ENCODE assay signal across 15 cellular contexts in genomic region chr7:142248-142955, GRCh38. TPM values are rescaled to one million over a fixed set of nuclear protein-coding genes. Genes with fewer than 3 reads are reported as not detected.
DNase-seq lines count a peak whose midpoint lies in the region; TF ChIP-seq lines count a peak whose summit lies in the region.
"Had no signal": no experiment of that assay in that cellular context is flagged by ENCODE, and none has a peak within 500 bp of the region (broad histone marks: within the 10 kb centered on the region; RNA-seq: fewer than 3 reads in every experiment).

No MANE protein-coding gene starts in this region.

- H2BK5ac ChIP-seq in neuronal stem cell (ENCODE audit: low read length): peak overlapping the region; percentile 61

- no peak overlapping the region for H3K4me2 ChIP-seq in neuronal stem cell (ENCODE audit: insufficient read depth, low read length, poor library complexity, severe bottlenecking)

- H4K8ac ChIP-seq in neuronal stem cell (ENCODE audit: low read depth, low read length): peak overlapping the region; percentile 31

- no peak overlapping the region for H2BK15ac ChIP-seq in neuronal stem cell (ENCODE audit: low read length)

- TF ChIP-seq CTCF in AG09319 (IDR thresholded peaks at IDR 0.05; ENCODE audit: low read depth, low read length) (no peak), glutamatergic neuron (IDR thresholded peaks at IDR 0.05; ENCODE audit: partially characterized antibody, unreplicated experiment) (no peak), GM13977 (IDR thresholded peaks at IDR 0.05; ENCODE audit: extremely low read depth, insufficient read depth, missing control alignments) (no peak)

- no peak overlapping the region for H2BK120ac ChIP-seq in neuronal stem cell (ENCODE audit: low read depth, low read length)

- peaks cover 15% of the 10 kb centered on the region for H3K4me1 Mint-ChIP-seq in glutamatergic neuron (ENCODE audit: low read depth, unreplicated experiment)

- peak overlapping the region; percentile 6 for H3K27ac Mint-ChIP-seq in glutamatergic neuron (ENCODE audit: unreplicated experiment)

- no peak overlapping the region for H2AFZ ChIP-seq in neuronal stem cell (ENCODE audit: low read length)

- peaks cover 2 to 12% of the 10 kb centered on the region in 2 donors for H3K36me3 ChIP-seq in neuronal stem cell (replicated peaks in 1 of 2; ENCODE audit: control insufficient read depth in 2 of 2, insufficient read depth in 2 of 2, low read length in 2 of 2)

- H3K9me3 ChIP-seq in neuronal stem cell (replicated peaks in 1 of 2; ENCODE audit: control insufficient read depth in 2 of 2, insufficient read depth in 1 of 2, low read depth in 1 of 2, low read length in 2 of 2): peaks cover 0 to 2% of the 10 kb centered on the region in 2 donors

- H3K23ac ChIP-seq in neuronal stem cell (ENCODE audit: low read depth, low read length, poor library complexity): no peak overlapping the region

- peaks cover 10 to 11% of the 10 kb centered on the region in 2 donors for H3K4me1 ChIP-seq in neuronal stem cell (ENCODE audit: control insufficient read depth in 2 of 2, insufficient read depth in 1 of 2, low read depth in 1 of 2, low read length in 2 of 2)

- peak overlapping the region; percentile 93 for H2BK12ac ChIP-seq in neuronal stem cell (ENCODE audit: low read length)

- no peaks in the 10 kb centered on the region for H3K27me3 ChIP-seq in neuronal stem cell (ENCODE audit: control insufficient read depth in 3 of 3, insufficient read depth in 3 of 3, low read depth in 1 of 3, low read length in 3 of 3)

- H3K27ac ChIP-seq in neuronal stem cell (replicated peaks; ENCODE audit: low read length): no peak overlapping the region
- H3K27ac ChIP-seq: RWPE1, WERI-Rb-1 had no signal

- WGBS in neuronal stem cell (ENCODE audit: extremely low coverage in 2 of 2, insufficient read length in 2 of 2, insufficient replicate concordance in 1 of 2), 2 donors: no CpG with 5 or more reads among the region's 13 CpGs

- H3K4me3 ChIP-seq in neuronal stem cell (ENCODE audit: low read length in 2 of 2): no peak overlapping the region

- H3K9me3 Mint-ChIP-seq in glutamatergic neuron (ENCODE audit: unreplicated experiment): no peaks in the 10 kb centered on the region

- no peak overlapping the region for H3K4me3 Mint-ChIP-seq in glutamatergic neuron (ENCODE audit: unreplicated experiment)

- in situ Hi-C loops in GM13977 (cut with MboI; ENCODE audit: low pct_unique_long_range_greater_than_20kb, low sequenced_read_pairs, unreplicated experiment): no loop called here

- peak overlapping the region; percentile 50 for H3K14ac ChIP-seq in neuronal stem cell (ENCODE audit: low read length)

- H3K27me3 Mint-ChIP-seq in glutamatergic neuron (ENCODE audit: unreplicated experiment): peaks cover 2% of the 10 kb centered on the region

- no peaks in the 10 kb centered on the region for H3K36me3 Mint-ChIP-seq in glutamatergic neuron (ENCODE audit: unreplicated experiment)

- peak overlapping the region; percentile 53 for H3K18ac ChIP-seq in neuronal stem cell (ENCODE audit: low read length)

- peak overlapping the region; percentile 97 for H4K91ac ChIP-seq in neuronal stem cell (ENCODE audit: low read depth, low read length, poor library complexity)

- DNase-seq in AG09319 (ENCODE audit: extremely low read depth, low read depth): peak; percentile 42
- peak; percentile 74 to 95 for DNase-seq in NCI-H446 (lab: John Stamatoyannopoulos, UW)
- DNase-seq in glutamatergic neuron: no peak
- no peak for DNase-seq in neuronal stem cell (ENCODE audit: low spot score)
- DNase-seq in stimulated activated CD4-positive, alpha-beta T cell treated with anti-CD3 and anti-CD28 coated beads, Interleukin-4, amount 100 ng/mL, for 4 hours: no peak
- no peak for DNase-seq in 8988T
- no peak for DNase-seq in GM13977 (ENCODE audit: low spot score)
- no peak for DNase-seq in stimulated activated CD4-positive, alpha-beta T cell treated with anti-CD3 and anti-CD28 coated beads, Interleukin-1b, Interleukin-23, amount 100 ng/mL, for 48 hours
- DNase-seq: amniotic stem cell; effector CD8-positive, alpha-beta T cell; mesendoderm; NCI-H345; trophoblast cell; WERI-Rb-1 had no signal

- H3K9ac ChIP-seq in neuronal stem cell (ENCODE audit: low read depth, low read length, poor library complexity): no peak overlapping the region

- H3K79me1 ChIP-seq in neuronal stem cell (ENCODE audit: low read depth, low read length): no peaks in the 10 kb centered on the region

- peak overlapping the region; percentile 87 for H2AK5ac ChIP-seq in neuronal stem cell (ENCODE audit: low read depth, low read length)

- peak overlapping the region; percentile 18 for H3K4ac ChIP-seq in neuronal stem cell (ENCODE audit: low read length)

RNA-seq across cellular contexts. Expression of gene FAM20C, which starts 50.0 kb away (rescaled TPM):
- total RNA-seq in glutamatergic neuron (ENCODE audit: unreplicated experiment): 199 TPM
- polyA plus RNA-seq in neuronal stem cell (2013, experiment 1 of 2): 7.3 TPM
- 7.3 TPM for polyA plus RNA-seq in neuronal stem cell (2013, experiment 2 of 2)

Comparison
In these comparisons a context has a peak if more than half of its experiments do, and no peak if none do; other contexts are left out.
1. DNase-seq: peak in AG09319 (single experiment) and NCI-H446 (2 of 2); none in glutamatergic neuron (single experiment), neuronal stem cell (single experiment), stimulated activated CD4-positive, alpha-beta T cell treated with anti-CD3 and anti-CD28 coated beads, Interleukin-4, amount 100 ng/mL, for 4 hours (0 of 2), 8988T (single experiment), GM13977 (single experiment) and stimulated activated CD4-positive, alpha-beta T cell treated with anti-CD3 and anti-CD28 coated beads, Interleukin-1b, Interleukin-23, amount 100 ng/mL, for 48 hours (single experiment).